13 cellular contexts compared by ENCODE assay signal in genomic region chr1:16018749-16019515, GRCh38. TPM values are rescaled to one million over a fixed set of nuclear protein-coding genes. Genes with fewer than 3 reads are reported as not detected.
A peak's percentile ranks its signal among the peaks of the same experiment; 100 is the strongest.
DNase-seq lines count a peak whose midpoint lies in the region; ATAC-seq and TF ChIP-seq lines count a peak whose summit lies in the region.
"Had no signal": no experiment of that assay in that cellular context is flagged by ENCODE, and none has a peak within 500 bp of the region (broad histone marks: within the 10 kb centered on the region; RNA-seq: fewer than 3 reads in every experiment).

No MANE protein-coding gene starts in this region.

- no peaks in the 10 kb centered on the region for H3K9me3 ChIP-seq in colonic mucosa
- no peaks in the 10 kb centered on the region for H3K9me3 ChIP-seq in lower lobe of right lung
- no peaks in the 10 kb centered on the region for H3K9me3 ChIP-seq in spleen
- H3K9me3 ChIP-seq in A673 (ENCODE audit: low read depth, low read length, poor library complexity, severe bottlenecking) = no peaks in the 10 kb centered on the region

- no peaks in the 10 kb centered on the region for H3K36me3 Mint-ChIP-seq in immature natural killer cell

- no peak for TF ChIP-seq POLR2A in spleen (IDR thresholded peaks at IDR 0.05)

- intact Hi-C loops in colonic mucosa (cut with DNase I) (no loop called here), lower lobe of right lung (cut with DNase I) (no loop called here), spleen (cut with DNase I; ENCODE audit: low total_unique reads) (no loop called here), A673 (cut with micrococcal nuclease; ENCODE audit: unreplicated experiment) (no loop called here)

- CTCF ChIA-PET in A673 (lab: Charles Lee) = no interaction called here

- peaks cover 0 to 1% (median 0%) of the 10 kb centered on the region in 3 donors for H3K27me3 Mint-ChIP-seq in immature natural killer cell (ENCODE audit: low read depth in 3 of 3)
- H3K27me3 Mint-ChIP-seq: activated CD8-positive, alpha-beta T cell treated with anti-CD3 and anti-CD28 coated beads for 36 hours had no signal

- no TSS peak for BruUV-seq in A673 (replicated peaks; lab: Mats Ljungman, UMichigan)

- no peak overlapping the region for H3K27ac Mint-ChIP-seq in immature natural killer cell
- H3K27ac Mint-ChIP-seq: activated CD8-positive, alpha-beta T cell treated with anti-CD3 and anti-CD28 coated beads for 36 hours; activated naive CD4-positive, alpha-beta T cell treated with anti-CD3 and anti-CD28 coated beads for 36 hours had no signal

- H3K4me1 ChIP-seq in colonic mucosa = no peaks in the 10 kb centered on the region
- H3K4me1 ChIP-seq in lower lobe of right lung = peaks cover 31% of the 10 kb centered on the region
- peaks cover 5 to 39% (median 25%) of the 10 kb centered on the region in 6 donors for H3K4me1 ChIP-seq in spleen
- H3K4me1 ChIP-seq in A673 (ENCODE audit: insufficient read depth, low read length, poor library complexity, severe bottlenecking) = no peaks in the 10 kb centered on the region

- DNase-seq in GM10266 (ENCODE audit: extremely low spot score) (peak; percentile 18), colonic mucosa (no peak), lower lobe of right lung (no peak), spleen (no peak), DMS114 treated with DMSO at 0.1 percent for 48 hours (lab: John Stamatoyannopoulos, UW; ENCODE audit: unreplicated experiment) (no peak), A673 (ENCODE audit: low spot score) (no peak), immature natural killer cell (no peak), NCI-H2081 treated with DMSO at 0.1 percent for 48 hours (lab: John Stamatoyannopoulos, UW) (no peak)
- DNase-seq: activated CD8-positive, alpha-beta T cell treated with anti-CD3 and anti-CD28 coated beads for 36 hours; activated naive CD4-positive, alpha-beta T cell treated with anti-CD3 and anti-CD28 coated beads for 36 hours had no signal

- no peak for TF ChIP-seq CTCF in GM10266 (IDR thresholded peaks at IDR 0.05; ENCODE audit: control insufficient read depth, insufficient read depth, low read depth, missing control alignments)
- TF ChIP-seq CTCF in colonic mucosa (IDR thresholded peaks at IDR 0.05) = no peak
- no peak for TF ChIP-seq CTCF in lower lobe of right lung (IDR thresholded peaks at IDR 0.05)
- no peak for TF ChIP-seq CTCF in spleen (IDR thresholded peaks at IDR 0.05 in 8 of 11, conservative IDR thresholded peaks at IDR 0.05 in 3 of 11)
- TF ChIP-seq CTCF in A673 (conservative IDR thresholded peaks at IDR 0.05; ENCODE audit: low read depth, low read length) = no peak

- H3K4me3 ChIP-seq in colonic mucosa = no peak overlapping the region
- no peak overlapping the region for H3K4me3 ChIP-seq in lower lobe of right lung
- H3K4me3 ChIP-seq in spleen = no peak overlapping the region
- H3K4me3 ChIP-seq in A673 (ENCODE audit: low read depth, low read length, poor library complexity, severe bottlenecking) = no peak overlapping the region
- H3K4me3 ChIP-seq: skin epidermis had no signal

- no peaks in the 10 kb centered on the region for H3K9me3 Mint-ChIP-seq in immature natural killer cell
- H3K9me3 Mint-ChIP-seq: activated CD8-positive, alpha-beta T cell treated with anti-CD3 and anti-CD28 coated beads for 36 hours; activated naive CD4-positive, alpha-beta T cell treated with anti-CD3 and anti-CD28 coated beads for 36 hours had no signal

- no peak for ATAC-seq in lower lobe of right lung
- ATAC-seq: activated CD8-positive, alpha-beta T cell treated with anti-CD3 and anti-CD28 coated beads for 36 hours had no signal

- no peak overlapping the region for H3K4me3 Mint-ChIP-seq in immature natural killer cell
- H3K4me3 Mint-ChIP-seq: activated CD8-positive, alpha-beta T cell treated with anti-CD3 and anti-CD28 coated beads for 36 hours; activated naive CD4-positive, alpha-beta T cell treated with anti-CD3 and anti-CD28 coated beads for 36 hours had no signal

- H3K36me3 ChIP-seq in colonic mucosa (no peaks in the 10 kb centered on the region), lower lobe of right lung (no peaks in the 10 kb centered on the region), spleen (no peaks in the 10 kb centered on the region), A673 (ENCODE audit: insufficient read depth, low read length, poor library complexity, severe bottlenecking) (no peaks in the 10 kb centered on the region)

- 80 to 87% (median 81%) methylated on average over 19 to 20 of the region's 20 CpGs for WGBS in spleen, 5 donors

- H3K27me3 ChIP-seq in colonic mucosa (no peaks in the 10 kb centered on the region), lower lobe of right lung (ENCODE audit: low read depth) (no peaks in the 10 kb centered on the region), spleen (replicated peaks in 1 of 7) (no peaks in the 10 kb centered on the region), A673 (replicated peaks; ENCODE audit: insufficient read depth, low read depth, low read length, poor library complexity) (no peaks in the 10 kb centered on the region)

- POLR2A ChIA-PET in A673 (lab: Charles Lee; ENCODE audit: low non-redundant PET) = no interaction called here

- peak overlapping the region in 1 of 2 donors; percentile 35 for H3K9ac ChIP-seq in colonic mucosa (ENCODE audit: low read depth in 2 of 2, low read length in 2 of 2)

- no peaks in the 10 kb centered on the region for H3K4me1 Mint-ChIP-seq in immature natural killer cell

- H3K27ac ChIP-seq in colonic mucosa (peak overlapping the region; percentile 46), lower lobe of right lung (peak overlapping the region; percentile 79), spleen (peak overlapping the region in 5 of 8 donors; percentile 63 to 78 (median 68)), A673 (ENCODE audit: low read depth, low read length, poor library complexity, severe bottlenecking) (no peak overlapping the region)

RNA-seq across cellular contexts. Expression of gene HSPB7, which starts 1.1 kb away (rescaled TPM):
- total RNA-seq in colonic mucosa (10 to 100 TPM in 1 of 2 donors, 1 to 10 TPM in 1; 1.1 to 12.7 TPM), lower lobe of right lung (4.9 TPM), spleen (1 to 10 TPM in 6 of 7 donors, under 1 TPM in 1; 0.60 to 3.7 (median 2.2) TPM), A673 (2021) (not detected in 2 replicates)
- polyA plus RNA-seq in spleen (1 to 10 TPM; 2.3 to 8.1 (median 4.2) TPM), immature natural killer cell (not detected)
- total RNA-seq: activated CD8-positive, alpha-beta T cell treated with anti-CD3 and anti-CD28 coated beads for 36 hours; activated naive CD4-positive, alpha-beta T cell treated with anti-CD3 and anti-CD28 coated beads for 36 hours; dermis microvascular lymphatic vessel endothelial cell had no signal

RNA-seq across cellular contexts. Expression of gene CLCNKA, which starts 2.9 kb away (rescaled TPM):
- total RNA-seq in colonic mucosa (under 1 TPM in 1 of 2 donors, not detected in 1; 0.42 TPM), lower lobe of right lung (0.65 TPM), spleen (under 1 TPM in 3 of 7 donors, not detected in 4; 0.22 to 0.46 (median 0.37) TPM), A673 (2021) (0.26 TPM in 1 of 2 replicates, not detected in the other)
- polyA plus RNA-seq in spleen (under 1 TPM; 0.19 to 0.50 (median 0.20) TPM), immature natural killer cell (not detected)
- total RNA-seq: activated CD8-positive, alpha-beta T cell treated with anti-CD3 and anti-CD28 coated beads for 36 hours; activated naive CD4-positive, alpha-beta T cell treated with anti-CD3 and anti-CD28 coated beads for 36 hours; dermis microvascular lymphatic vessel endothelial cell had no signal

RNA-seq across cellular contexts. Expression of gene SRARP, which starts 14.9 kb away (rescaled TPM):
- not detected for total RNA-seq in colonic mucosa
- 0.21 TPM for total RNA-seq in lower lobe of right lung
- total RNA-seq in spleen = not detected
- not detected for polyA plus RNA-seq in spleen
- not detected in 2 replicates for total RNA-seq in A673 (2021)
- not detected for polyA plus RNA-seq in immature natural killer cell
- total RNA-seq: activated CD8-positive, alpha-beta T cell treated with anti-CD3 and anti-CD28 coated beads for 36 hours; activated naive CD4-positive, alpha-beta T cell treated with anti-CD3 and anti-CD28 coated beads for 36 hours had no signal
- polyA plus RNA-seq: BJ had no signal

RNA-seq across cellular contexts. Expression of gene CLCNKB, which starts 24.6 kb away (rescaled TPM):
- total RNA-seq in colonic mucosa (under 1 TPM in 1 of 2 donors, not detected in 1; 0.12 TPM), lower lobe of right lung (0.18 TPM), spleen (under 1 TPM in 1 of 7 donors, not detected in 6; 0.13 TPM), A673 (2021) (0.13 TPM in 1 of 2 replicates, not detected in the other)
- polyA plus RNA-seq in spleen (under 1 TPM; 0.04 to 0.10 (median 0.06) TPM), immature natural killer cell (not detected)
- total RNA-seq: activated CD8-positive, alpha-beta T cell treated with anti-CD3 and anti-CD28 coated beads for 36 hours; activated naive CD4-positive, alpha-beta T cell treated with anti-CD3 and anti-CD28 coated beads for 36 hours had no signal

RNA-seq across cellular contexts. Expression of gene ZBTB17, which starts 43.0 kb away (rescaled TPM):
- 10 to 100 TPM; 24.9 to 36.3 TPM for total RNA-seq in colonic mucosa
- 37.7 TPM for total RNA-seq in lower lobe of right lung
- total RNA-seq in spleen = 10 to 100 TPM; 36.8 to 73.4 (median 52.1) TPM
- 100 to 1,000 TPM in 2 of 3 donors, 10 to 100 TPM in 1; 46.5 to 139 (median 111) TPM for polyA plus RNA-seq in spleen
- 50.1 and 50.3 TPM in 2 replicates for total RNA-seq in A673 (2021)
- 10 to 100 TPM in 1 of 3 donors, 1 to 10 TPM in 2; 6.1 to 21.4 (median 7.0) TPM for polyA plus RNA-seq in immature natural killer cell
